1 cellular context compared by ENCODE assay signal in the genomic region with DNA sequence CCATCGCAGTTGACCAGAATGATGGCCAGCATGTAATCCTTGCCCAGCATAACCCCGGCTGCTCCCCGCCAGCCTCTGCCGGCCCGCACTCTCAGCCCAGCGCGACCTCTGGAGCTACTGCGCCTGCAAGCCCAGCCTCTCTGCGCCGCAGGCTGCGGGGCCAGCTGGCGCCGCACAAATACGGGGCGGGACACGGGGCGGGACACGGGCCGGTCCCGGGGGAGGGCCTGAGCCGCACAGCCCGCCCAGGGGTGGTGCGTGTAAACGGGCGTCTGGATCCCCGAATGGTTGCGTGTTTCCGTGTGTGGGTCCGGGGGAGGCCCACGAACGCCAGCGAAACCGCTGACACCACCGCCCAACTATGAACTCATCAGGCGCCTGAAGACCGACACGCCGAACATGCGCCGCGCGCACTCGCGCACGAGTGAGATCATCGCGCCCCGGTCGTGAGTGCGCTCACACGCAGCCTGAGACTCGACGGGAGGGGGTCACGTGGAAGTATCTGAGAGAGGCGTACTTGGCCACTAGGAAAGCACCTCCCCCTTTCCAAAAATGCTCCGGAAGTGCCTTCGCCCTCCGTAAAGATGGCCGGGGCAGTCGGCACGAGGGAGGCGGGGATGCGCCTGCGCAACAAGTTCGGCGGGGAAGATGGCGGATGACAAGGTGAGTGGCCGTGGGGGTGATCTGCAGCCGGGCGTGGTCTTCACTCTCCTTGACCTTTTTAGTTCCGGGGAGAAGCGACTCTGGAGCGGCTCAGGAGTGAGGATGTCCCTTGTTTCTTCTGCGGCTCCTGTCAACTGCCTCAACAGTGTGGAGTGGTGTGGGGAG.
A peak's percentile ranks its signal among the peaks of the same experiment; 100 is the strongest.
TF ChIP-seq lines count a peak whose summit lies in the region.

A gene with protein sequence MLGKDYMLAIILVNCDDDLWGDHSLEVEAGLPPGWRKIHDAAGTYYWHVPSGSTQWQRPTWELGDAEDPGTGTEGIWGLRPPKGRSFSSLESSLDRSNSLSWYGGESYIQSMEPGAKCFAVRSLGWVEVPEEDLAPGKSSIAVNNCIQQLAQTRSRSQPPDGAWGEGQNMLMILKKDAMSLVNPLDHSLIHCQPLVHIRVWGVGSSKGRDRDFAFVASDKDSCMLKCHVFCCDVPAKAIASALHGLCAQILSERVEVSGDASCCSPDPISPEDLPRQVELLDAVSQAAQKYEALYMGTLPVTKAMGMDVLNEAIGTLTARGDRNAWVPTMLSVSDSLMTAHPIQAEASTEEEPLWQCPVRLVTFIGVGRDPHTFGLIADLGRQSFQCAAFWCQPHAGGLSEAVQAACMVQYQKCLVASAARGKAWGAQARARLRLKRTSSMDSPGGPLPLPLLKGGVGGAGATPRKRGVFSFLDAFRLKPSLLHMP (minus strand): TSS at position 403 of the 828 bp plus-strand sequence. CDS start 353 bp downstream, at position 50.
A gene with protein sequence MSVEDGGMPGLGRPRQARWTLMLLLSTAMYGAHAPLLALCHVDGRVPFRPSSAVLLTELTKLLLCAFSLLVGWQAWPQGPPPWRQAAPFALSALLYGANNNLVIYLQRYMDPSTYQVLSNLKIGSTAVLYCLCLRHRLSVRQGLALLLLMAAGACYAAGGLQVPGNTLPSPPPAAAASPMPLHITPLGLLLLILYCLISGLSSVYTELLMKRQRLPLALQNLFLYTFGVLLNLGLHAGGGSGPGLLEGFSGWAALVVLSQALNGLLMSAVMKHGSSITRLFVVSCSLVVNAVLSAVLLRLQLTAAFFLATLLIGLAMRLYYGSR (plus strand): TSS at position 633 of the 828 bp plus-strand sequence. CDS start 2,342 bp downstream, outside the sequence.

TF ChIP-seq in IMR-90, 13 proteins besides CTCF, POLR2A, EP300 and RAD21 (continued from another document):
- TF ChIP-seq, protein P1, sequence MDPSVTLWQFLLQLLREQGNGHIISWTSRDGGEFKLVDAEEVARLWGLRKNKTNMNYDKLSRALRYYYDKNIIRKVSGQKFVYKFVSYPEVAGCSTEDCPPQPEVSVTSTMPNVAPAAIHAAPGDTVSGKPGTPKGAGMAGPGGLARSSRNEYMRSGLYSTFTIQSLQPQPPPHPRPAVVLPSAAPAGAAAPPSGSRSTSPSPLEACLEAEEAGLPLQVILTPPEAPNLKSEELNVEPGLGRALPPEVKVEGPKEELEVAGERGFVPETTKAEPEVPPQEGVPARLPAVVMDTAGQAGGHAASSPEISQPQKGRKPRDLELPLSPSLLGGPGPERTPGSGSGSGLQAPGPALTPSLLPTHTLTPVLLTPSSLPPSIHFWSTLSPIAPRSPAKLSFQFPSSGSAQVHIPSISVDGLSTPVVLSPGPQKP (IDR thresholded peaks at IDR 0.05; ENCODE audit: borderline replicate concordance, low read depth, low read length), result 0 out of 2 replicates have a peak, but pooled peaks have one; percentile 40
- TF ChIP-seq CEBPB (IDR thresholded peaks at IDR 0.05; ENCODE audit: low read depth, low read length) (peak; percentile 24), SMC3 (IDR thresholded peaks at IDR 0.05; ENCODE audit: low read depth, low read length) (0 out of 2 replicates have a peak, but pooled peaks have one; percentile 2), NFE2L2 (IDR thresholded peaks at IDR 0.05; ENCODE audit: low read depth, low read length) (no peak; the same call in 1 of the 2 replicates), RCOR1 (IDR thresholded peaks at IDR 0.05; ENCODE audit: insufficient replicate concordance, low read length) (no peak), CHD1 (IDR thresholded peaks at IDR 0.05; ENCODE audit: low read depth, low read length) (no peak), MAZ (IDR thresholded peaks at IDR 0.05; ENCODE audit: borderline replicate concordance, low read depth, low read length) (no peak; the same call in 1 of the 2 replicates), MAFK (IDR thresholded peaks at IDR 0.05; ENCODE audit: low read depth, low read length) (peak; percentile 43; the same call in 1 of the 2 replicates), BHLHE40 (IDR thresholded peaks at IDR 0.05; ENCODE audit: low read depth, low read length) (peak; percentile 91)
TF ChIP-seq in IMR-90: peak in this region for 8.
